7 cellular contexts compared by ENCODE assay signal in the genomic region with DNA sequence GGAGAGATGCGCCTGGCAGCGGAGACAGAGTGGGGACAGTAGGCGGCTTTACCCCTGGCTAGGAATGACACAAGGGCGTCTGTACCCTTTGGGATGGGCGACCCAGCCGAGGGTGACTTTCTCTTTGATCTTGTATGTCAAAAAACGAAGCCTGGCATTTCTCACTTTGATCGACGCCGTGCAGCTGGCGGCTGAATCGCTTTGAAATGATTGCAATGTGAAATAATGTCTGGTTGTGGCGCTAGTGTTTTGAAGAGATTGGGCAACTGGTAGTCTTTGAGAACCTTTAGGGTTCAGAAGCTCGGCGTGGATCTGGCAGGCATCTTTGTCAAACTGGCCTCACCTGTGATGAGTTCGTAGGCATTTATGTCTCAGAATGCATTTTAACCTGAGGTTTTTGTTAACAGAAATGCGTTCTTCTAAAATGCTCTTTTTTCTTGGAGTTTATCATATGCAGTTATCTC. TPM values are rescaled to one million over a fixed set of nuclear protein-coding genes. Genes with fewer than 3 reads are reported as not detected.
A peak's percentile ranks its signal among the peaks of the same experiment; 100 is the strongest.
DNase-seq lines count a peak whose midpoint lies in the region; TF ChIP-seq lines count a peak whose summit lies in the region.

No MANE protein-coding gene starts in this region.

- H3K79me2 ChIP-seq in GM23248 (ENCODE audit: insufficient read depth) = peaks cover 68% of the 10 kb centered on the region

- H3K27me3 ChIP-seq in GM23248 (replicated peaks; ENCODE audit: insufficient read depth) = no peaks in the 10 kb centered on the region

- H3F3A ChIP-seq in GM23248 (ENCODE audit: insufficient read depth) = peaks cover 14% of the 10 kb centered on the region

- peaks cover 17% of the 10 kb centered on the region for H3K4me1 ChIP-seq in GM23248 (ENCODE audit: insufficient read depth)

- peak overlapping the region; percentile 86 for H3K27ac ChIP-seq in GM23248

- H3K4me3 ChIP-seq in GM23248 (peak overlapping the region; percentile 93), fibroblast of the aortic adventitia (ENCODE audit: low read depth, low read length) (peak overlapping the region; percentile 91)

- peak overlapping the region; percentile 93 for H3K9ac ChIP-seq in GM23248

- no peaks in the 10 kb centered on the region for H3K9me3 ChIP-seq in GM23248 (ENCODE audit: low read depth)

- TF ChIP-seq CTCF in fibroblast of the aortic adventitia (IDR thresholded peaks at IDR 0.05; ENCODE audit: insufficient read depth, low read length) = peak; percentile 16

- H3K4me2 ChIP-seq in GM23248 (ENCODE audit: unreplicated experiment) = peak overlapping the region; percentile 97

- H3K36me3 ChIP-seq in GM23248 (ENCODE audit: low read depth) = no peaks in the 10 kb centered on the region

- no peaks in the 10 kb centered on the region for H4K20me1 ChIP-seq in GM23248 (ENCODE audit: insufficient read depth)

- in situ Hi-C loops in G401 (cut with HindIII; ENCODE audit: low sequenced_read_pairs) (no loop called here), GM23248 (cut with MboI) (no loop called here)

- H3K9me2 ChIP-seq in GM23248 (ENCODE audit: insufficient read depth) = no peaks in the 10 kb centered on the region

- DNase-seq in G401 (ENCODE audit: low spot score) (peak; percentile 76), GM23248 (peak; percentile 67), NCI-H2107 (lab: John Stamatoyannopoulos, UW) (peak; percentile 34), activated T-helper 1 cell treated with Interleukin-2 at 50 U/mL for 16 hours (ENCODE audit: low read depth) (peak; percentile 23), fibroblast of the aortic adventitia (ENCODE audit: low read depth) (peak; percentile 53), nucleus accumbens (lab: John Stamatoyannopoulos, UW) (peak in 37 of 56 donors; percentile 13 to 75 (median 50)), SHP77 treated with DMSO at 0.1 percent for 48 hours (lab: John Stamatoyannopoulos, UW) (no peak)

- peak overlapping the region; percentile 80 for H2AFZ ChIP-seq in GM23248

- WGBS in GM23248 (ENCODE audit: low coverage in 1 of 2, low lambda C conversion rate in 2 of 2, missing lambda C conversion rate in 2 of 2), 2 experiments = 2% methylated on average over 17 of the region's 17 CpGs

RNA-seq across cellular contexts. Expression of a gene that starts 1.0 kb away (rescaled TPM):
- 31.8 and 48.3 TPM in 2 replicates for total RNA-seq in G401 (2014; rRNA removed; shearing (Covaris generic))
- 21.1 and 24.0 TPM in 2 replicates for total RNA-seq in GM23248 (2014; rRNA removed; shearing (Covaris generic))
- polyA plus RNA-seq in GM23248 (2016; fragmentation: Nextera tagmentation; extraction: Ambion mirVana) = 30.6 and 33.1 TPM in 2 replicates
- 31.0 and 39.5 TPM in 2 replicates for total RNA-seq in fibroblast of the aortic adventitia (ENCODE audit: low replicate concordance)
